ENCODE assay signal across 15 cellular contexts in genomic region chr11:111942826-111943225, GRCh38. TPM values are rescaled to one million over a fixed set of nuclear protein-coding genes. Genes with fewer than 3 reads are reported as not detected.
A peak's percentile ranks its signal among the peaks of the same experiment; 100 is the strongest.
DNase-seq lines count a peak whose midpoint lies in the region; ATAC-seq, FAIRE-seq and TF ChIP-seq lines count a peak whose summit lies in the region.
"Had no signal": no experiment of that assay in that cellular context is flagged by ENCODE, and none has a peak within 500 bp of the region (broad histone marks: within the 10 kb centered on the region; RNA-seq: fewer than 3 reads in every experiment).

No MANE protein-coding gene starts in this region.

- peaks cover 41% of the 10 kb centered on the region for H3K4me1 Mint-ChIP-seq in astrocyte (ENCODE audit: low read depth, unreplicated experiment)

- no peaks in the 10 kb centered on the region for H3K9me3 ChIP-seq in right atrium auricular region
- H3K9me3 ChIP-seq in astrocyte (ENCODE audit: insufficient read depth, low read depth, low read length), result no peaks in the 10 kb centered on the region
- H3K9me3 ChIP-seq in tibial artery, result no peaks in the 10 kb centered on the region
- H3K9me3 ChIP-seq: tibial nerve had no signal

- H4K20me1 ChIP-seq in astrocyte (ENCODE audit: insufficient read depth, low read length), result no peaks in the 10 kb centered on the region

- no peak overlapping the region for H3K9ac ChIP-seq in astrocyte (ENCODE audit: low read length)

- no peak overlapping the region for H2AFZ ChIP-seq in astrocyte (ENCODE audit: low read depth, low read length)

- H3K9me3 Mint-ChIP-seq in astrocyte (ENCODE audit: unreplicated experiment), result no peaks in the 10 kb centered on the region
- H3K9me3 Mint-ChIP-seq: activated CD4-positive, alpha-beta T cell treated with anti-CD3 and anti-CD28 coated beads, Interleukin-2, amount 10 ng/mL, durations not matched to agents 24 days and 14 days; T-helper 2 cell treated with Interferon-gamma antibody and Interleukin-4, amounts not matched to agents 5 μg/mL and 100 μg/mL, for 36 hours had no signal

- no peaks in the 10 kb centered on the region for H3K36me3 Mint-ChIP-seq in astrocyte (ENCODE audit: low read depth, unreplicated experiment)

- H3K4me2 ChIP-seq in astrocyte (ENCODE audit: low read length), result no peak overlapping the region

- H3K27me3 ChIP-seq in right atrium auricular region, result no peaks in the 10 kb centered on the region
- H3K27me3 ChIP-seq in astrocyte (ENCODE audit: insufficient read depth, low read length), result no peaks in the 10 kb centered on the region
- H3K27me3 ChIP-seq in foreskin keratinocyte, result no peaks in the 10 kb centered on the region
- H3K27me3 ChIP-seq in tibial artery, result no peaks in the 10 kb centered on the region
- H3K27me3 ChIP-seq: tibial nerve had no signal

- intact Hi-C loops in left cardiac atrium (cut with DNase I) (loop anchor here in 1 of 2 donors (5.0 kb wide), 1 partner anchor 34 kb away; no protein-coding TSS in a partner anchor), tibial artery (cut with DNase I; ENCODE audit: low total_unique reads) (no loop called here)

- no peak for ATAC-seq in left cardiac atrium
- no peak for ATAC-seq in foreskin keratinocyte
- ATAC-seq in GM21526 (IDR thresholded peaks at IDR 0.05; ENCODE audit: low FRiP score, unreplicated experiment), result no peak

- H3K79me2 ChIP-seq in astrocyte (ENCODE audit: insufficient read depth, low read length), result peaks cover 18% of the 10 kb centered on the region

- DNase-seq in right atrium auricular region (ENCODE audit: low spot score) (peak; percentile 38), left cardiac atrium (no peak), astrocyte (ENCODE audit: low read depth) (peak; percentile 77), foreskin keratinocyte (peak in 1 of 2 donors; percentile 74), tibial artery (no peak), HT-29 (ENCODE audit: low spot score) (no peak), NCI-H128 (lab: John Stamatoyannopoulos, UW; ENCODE audit: unreplicated experiment) (no peak)
- DNase-seq: activated CD4-positive, alpha-beta T cell treated with anti-CD3 and anti-CD28 coated beads, Interleukin-2, amount 10 ng/mL, durations not matched to agents 24 days and 14 days; activated T-cell treated with anti-CD3 and anti-CD28 coated beads, Interleukin-2, amount 50 U/mL, for 48 hours; effector memory CD4-positive, alpha-beta T cell; NCI-H526 treated with DMSO at 0.1 percent for 48 hours had no signal

- no peak overlapping the region for H3K4me3 ChIP-seq in right atrium auricular region
- H3K4me3 ChIP-seq in astrocyte (ENCODE audit: insufficient read depth, low read depth, low read length), result no peak overlapping the region
- H3K4me3 ChIP-seq in tibial artery, result no peak overlapping the region
- H3K4me3 ChIP-seq: lung, tibial nerve had no signal

- no peaks in the 10 kb centered on the region for H3K36me3 ChIP-seq in right atrium auricular region
- H3K36me3 ChIP-seq in astrocyte (ENCODE audit: insufficient read depth, low read length), result no peaks in the 10 kb centered on the region
- H3K36me3 ChIP-seq in tibial artery, result no peaks in the 10 kb centered on the region
- H3K36me3 ChIP-seq: tibial nerve had no signal

- peak overlapping the region; percentile 85 for H3K27ac Mint-ChIP-seq in astrocyte (ENCODE audit: unreplicated experiment)
- H3K27ac Mint-ChIP-seq: T-helper 2 cell treated with Interferon-gamma antibody and Interleukin-4, amounts not matched to agents 5 μg/mL and 100 μg/mL, for 36 hours had no signal

- H3K4me3 Mint-ChIP-seq in astrocyte (ENCODE audit: unreplicated experiment), result no peak overlapping the region
- H3K4me3 Mint-ChIP-seq: activated CD4-positive, alpha-beta T cell treated with anti-CD3 and anti-CD28 coated beads, Interleukin-2, amount 10 ng/mL, durations not matched to agents 24 days and 14 days; T-helper 2 cell treated with Interferon-gamma antibody and Interleukin-4, amounts not matched to agents 5 μg/mL and 100 μg/mL, for 36 hours had no signal

- H3K27ac ChIP-seq in right atrium auricular region, result peak overlapping the region; percentile 69 to 75
- H3K27ac ChIP-seq in astrocyte (ENCODE audit: low read depth, low read length), result no peak overlapping the region
- peak overlapping the region; percentile 62 for H3K27ac ChIP-seq in foreskin keratinocyte
- H3K27ac ChIP-seq in tibial artery, result peak overlapping the region; percentile 8 to 72

- no peak for FAIRE-seq in astrocyte (lab: Jason Lieb, UNC)

- H3K27me3 Mint-ChIP-seq in astrocyte (ENCODE audit: low read depth, unreplicated experiment), result no peaks in the 10 kb centered on the region
- H3K27me3 Mint-ChIP-seq: activated CD4-positive, alpha-beta T cell treated with anti-CD3 and anti-CD28 coated beads, Interleukin-2, amount 10 ng/mL, durations not matched to agents 24 days and 14 days had no signal

- H3K4me1 ChIP-seq in right atrium auricular region (peaks cover 0 to 48% of the 10 kb centered on the region in 2 donors), astrocyte (ENCODE audit: insufficient read depth, low read length) (peaks cover 46% of the 10 kb centered on the region), foreskin keratinocyte (peaks cover 26% of the 10 kb centered on the region), tibial artery (peaks cover 0 to 45% (median 23%) of the 10 kb centered on the region in 4 donors)

- TF ChIP-seq CTCF in right atrium auricular region (IDR thresholded peaks at IDR 0.05) (no peak), astrocyte (IDR thresholded peaks at IDR 0.05; ENCODE audit: insufficient read depth, low read depth, low read length) (no peak), foreskin keratinocyte (conservative IDR thresholded peaks at IDR 0.05) (no peak), tibial artery (IDR thresholded peaks at IDR 0.05) (no peak)

RNA-seq across cellular contexts. Expression of gene DIXDC1, which starts 5.7 kb away (rescaled TPM):
- total RNA-seq in right atrium auricular region (10 to 100 TPM; 25.7 to 50.9 TPM), left cardiac atrium (10 to 100 TPM; 19.5 to 28.1 TPM), astrocyte (16.5 and 17.3 TPM in 2 replicates), foreskin keratinocyte (4.7 and 7.3 TPM in 2 replicates)
- polyA plus RNA-seq in foreskin keratinocyte, result 1.3 TPM in 2 replicates
- total RNA-seq in HT-29 (2014; rRNA removed; shearing (Covaris generic)), result 2.0 and 2.6 TPM in 2 replicates

RNA-seq across cellular contexts. Expression of gene C11orf52, which starts 24.1 kb away (rescaled TPM):
- 1 to 10 TPM; 1.5 to 8.3 TPM for total RNA-seq in right atrium auricular region
- 1 to 10 TPM; 1.6 to 3.3 TPM for total RNA-seq in left cardiac atrium
- 0.50 and 0.60 TPM in 2 replicates for total RNA-seq in astrocyte
- 1.2 and 2.0 TPM in 2 replicates for total RNA-seq in foreskin keratinocyte
- polyA plus RNA-seq in foreskin keratinocyte, result 1.5 and 3.0 TPM in 2 replicates
- total RNA-seq in HT-29 (2014; rRNA removed; shearing (Covaris generic)), result 4.3 and 6.3 TPM in 2 replicates
- total RNA-seq: activated CD4-positive, alpha-beta T cell treated with anti-CD3 and anti-CD28 coated beads, Interleukin-2, amount 10 ng/mL, durations not matched to agents 24 days and 14 days had no signal

RNA-seq across cellular contexts. Expression of gene HSPB2, which starts 30.3 kb away (rescaled TPM):
- total RNA-seq in right atrium auricular region (10 to 100 TPM in 1 of 2 donors, 1 to 10 TPM in 1; 5.5 to 13.0 TPM), left cardiac atrium (10 to 100 TPM; 37.3 to 49.6 TPM), astrocyte (not detected in 2 replicates), foreskin keratinocyte (not detected in 2 replicates)
- polyA plus RNA-seq in foreskin keratinocyte, result 0.11 TPM in 1 of 2 replicates, not detected in the other
- not detected in 2 replicates for total RNA-seq in HT-29 (2014; rRNA removed; shearing (Covaris generic))
- total RNA-seq: activated CD4-positive, alpha-beta T cell treated with anti-CD3 and anti-CD28 coated beads, Interleukin-2, amount 10 ng/mL, durations not matched to agents 24 days and 14 days had no signal

RNA-seq across cellular contexts. Expression of gene CRYAB, which starts 31.3 kb away (rescaled TPM):
- total RNA-seq in right atrium auricular region (1,000 to 10,000 TPM; 2,961 to 3,608 TPM), left cardiac atrium (1,000 to 10,000 TPM; 4,044 to 4,265 TPM), astrocyte (4.1 and 5.7 TPM in 2 replicates), foreskin keratinocyte (0.85 and 2.0 TPM in 2 replicates)
- 1.0 and 1.2 TPM in 2 replicates for polyA plus RNA-seq in foreskin keratinocyte
- not detected in 2 replicates for total RNA-seq in HT-29 (2014; rRNA removed; shearing (Covaris generic))
- total RNA-seq: activated CD4-positive, alpha-beta T cell treated with anti-CD3 and anti-CD28 coated beads, Interleukin-2, amount 10 ng/mL, durations not matched to agents 24 days and 14 days had no signal

Comparison
In these comparisons a context has a peak if more than half of its experiments do, and no peak if none do; other contexts are left out.
1. DNase-seq: peak in right atrium auricular region (single experiment) and astrocyte (single experiment); none in left cardiac atrium (single experiment), tibial artery (0 of 2), HT-29 (single experiment) and NCI-H128 (single experiment).